ENCODE assay signal across 19 cellular contexts in the genomic region with DNA sequence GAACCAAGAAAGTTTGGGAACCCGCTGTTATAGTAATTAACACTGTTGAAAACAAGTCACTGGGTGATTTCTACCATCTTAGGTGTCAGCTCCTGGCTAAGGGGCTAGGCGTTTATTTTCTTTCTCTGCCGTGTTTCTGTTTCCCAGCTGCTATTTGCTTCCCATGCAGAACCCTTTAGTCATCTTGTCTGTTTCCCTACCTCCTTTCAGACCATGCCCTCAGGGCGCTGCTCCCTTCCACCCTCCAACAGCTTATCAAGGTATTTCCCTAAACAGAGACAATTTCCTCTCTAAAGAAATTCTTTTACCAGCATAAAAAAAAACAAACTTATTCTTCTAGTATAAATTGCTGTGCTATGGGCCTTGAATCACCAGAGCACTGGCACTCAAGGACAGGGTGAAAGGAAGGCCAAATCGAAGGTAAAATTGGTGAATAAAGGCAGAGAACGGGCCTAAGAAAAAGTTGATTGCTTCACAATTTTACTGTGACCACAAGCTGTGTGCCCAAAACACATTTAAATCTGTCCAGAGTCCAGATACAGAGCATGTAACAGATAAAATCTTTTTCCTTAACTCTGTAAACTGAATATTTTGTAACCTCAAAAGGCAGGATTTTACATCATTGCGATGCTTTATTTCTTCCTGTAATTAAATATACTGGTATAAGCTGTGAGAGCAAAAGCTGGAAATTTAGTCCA.
DNase-seq lines count a peak whose midpoint lies in the region; ATAC-seq, FAIRE-seq and TF ChIP-seq lines count a peak whose summit lies in the region.
"Had no signal": no experiment of that assay in that cellular context is flagged by ENCODE, and none has a peak within 500 bp of the region (broad histone marks: within the 10 kb centered on the region; RNA-seq: fewer than 3 reads in every experiment).

No MANE protein-coding gene starts in this region.

- peak overlapping the region; percentile 6; the same call in 1 of the 2 replicates for H2AFZ ChIP-seq in PC-3 (ENCODE audit: low read length)

- H3K4me1 ChIP-seq in PC-3 (ENCODE audit: insufficient read depth, low read length) (peaks cover 13% of the 10 kb centered on the region), mesodermal cell (ENCODE audit: control insufficient read depth, insufficient read depth, low read length, poor library complexity, severe bottlenecking) (peaks cover 34% of the 10 kb centered on the region)
- H3K4me1 ChIP-seq: psoas muscle had no signal

- no peak for FAIRE-seq in GM19239 (lab: Jason Lieb, UNC)
- FAIRE-seq: G401.6, GM12878, H1 had no signal

- H3K9me3 ChIP-seq in PC-3 (ENCODE audit: low read length): no peaks in the 10 kb centered on the region
- H3K9me3 ChIP-seq in mesodermal cell (ENCODE audit: control insufficient read depth, low read length): no peaks in the 10 kb centered on the region
- H3K9me3 ChIP-seq: psoas muscle had no signal

- no peaks in the 10 kb centered on the region for H3K36me3 Mint-ChIP-seq in Calu3 (ENCODE audit: insufficient read depth, unreplicated experiment)
- H3K36me3 Mint-ChIP-seq in activated CD4-positive, alpha-beta T cell treated with anti-CD3 and anti-CD28 coated beads, Interleukin-2, amount 10 ng/mL, durations not matched to agents 24 days and 14 days (ENCODE audit: low read depth): no peaks in the 10 kb centered on the region
- H3K36me3 Mint-ChIP-seq: activated naive CD4-positive, alpha-beta T cell treated with anti-CD3 and anti-CD28 coated beads, Interleukin-2, amount 50 U/mL, for 72 hours; CD4-positive, CD25-positive, alpha-beta regulatory T cell had no signal

- ATAC-seq in PC-3: no peak
- no peak for ATAC-seq in GM18505 (IDR thresholded peaks at IDR 0.05; ENCODE audit: unreplicated experiment)
- ATAC-seq: activated naive CD4-positive, alpha-beta T cell treated with anti-CD3 and anti-CD28 coated beads, Interleukin-2, amount 50 U/mL, for 72 hours; GM12878; left ventricle myocardium superior; psoas muscle had no signal

- H3F3A ChIP-seq in PC-3 (ENCODE audit: low read length, unreplicated experiment): no peaks in the 10 kb centered on the region

- POLR2A ChIA-PET in PC-3 (lab: Charles Lee; ENCODE audit: unreplicated experiment): no interaction called here

- no peak for TF ChIP-seq POLR2A in GM18505 (IDR thresholded peaks at IDR 0.05; ENCODE audit: borderline replicate concordance, extremely low read depth, insufficient read depth, insufficient read length)

- no peak overlapping the region for H3K4me3 Mint-ChIP-seq in Calu3 (ENCODE audit: low read depth, unreplicated experiment)
- no peak overlapping the region for H3K4me3 Mint-ChIP-seq in activated CD4-positive, alpha-beta T cell treated with anti-CD3 and anti-CD28 coated beads, Interleukin-2, amount 10 ng/mL, durations not matched to agents 24 days and 14 days
- H3K4me3 Mint-ChIP-seq: CD4-positive, CD25-positive, alpha-beta regulatory T cell had no signal

- H3K27ac Mint-ChIP-seq in Calu3 (ENCODE audit: unreplicated experiment): no peak overlapping the region
- no peak overlapping the region for H3K27ac Mint-ChIP-seq in activated CD4-positive, alpha-beta T cell treated with anti-CD3 and anti-CD28 coated beads, Interleukin-2, amount 10 ng/mL, durations not matched to agents 24 days and 14 days
- H3K27ac Mint-ChIP-seq: activated naive CD4-positive, alpha-beta T cell treated with anti-CD3 and anti-CD28 coated beads, Interleukin-2, amount 50 U/mL, for 72 hours; CD4-positive, CD25-positive, alpha-beta regulatory T cell had no signal

- TF ChIP-seq CTCF in Calu3 (IDR thresholded peaks at IDR 0.05; ENCODE audit: unreplicated experiment) (no peak), PC-3 (conservative IDR thresholded peaks at IDR 0.05; ENCODE audit: low read depth, low read length) (no peak)

- DNase-seq in Calu3: peak; percentile 4
- peak; percentile 67 for DNase-seq in PC-3
- DNase-seq in ecto neural progenitor cell (ENCODE audit: low spot score): peak; percentile 58
- no peak for DNase-seq in NCI-H69 (lab: John Stamatoyannopoulos, UW)
- DNase-seq in activated CD4-positive, alpha-beta T cell treated with anti-CD3 and anti-CD28 coated beads, Interleukin-2, amount 10 ng/mL, durations not matched to agents 24 days and 14 days: no peak
- no peak for DNase-seq in GM19239 (ENCODE audit: insufficient read length, low spot score)
- DNase-seq: activated CD4-positive, alpha-beta T cell treated with anti-CD3 and anti-CD28 coated beads for 48 hours; CD4-positive, CD25-positive, alpha-beta regulatory T cell; effector CD4-positive, alpha-beta T cell; left ventricle myocardium superior; naive B cell; psoas muscle; SHP77 had no signal

- H3K9ac ChIP-seq in PC-3 (ENCODE audit: low read length): no peak overlapping the region

- no peaks in the 10 kb centered on the region for H3K79me2 ChIP-seq in PC-3 (ENCODE audit: low read length)

- H3K4me2 ChIP-seq in PC-3 (ENCODE audit: low read length): peak overlapping the region; percentile 27

- intact Hi-C loops in Calu3 (cut with micrococcal nuclease; ENCODE audit: unreplicated experiment) (no loop called here), PC-3 (cut with micrococcal nuclease) (no loop called here)
- intact Hi-C loops in activated CD4-positive, alpha-beta T cell treated with anti-CD3 and anti-CD28 coated beads, Interleukin-2, amount 10 ng/mL, durations not matched to agents 24 days and 14 days (cut with micrococcal nuclease): no loop called here

- WGBS in mesodermal cell (ENCODE audit: insufficient coverage in 2 of 2), 2 experiments: 43 to 46% methylated on average over 5 to 6 of the region's 7 CpGs

- H3K36me3 ChIP-seq in PC-3 (ENCODE audit: low read depth, low read length) (no peaks in the 10 kb centered on the region), mesodermal cell (ENCODE audit: control insufficient read depth, insufficient read depth, low read length) (no peaks in the 10 kb centered on the region)

- H3K27ac ChIP-seq in PC-3 (ENCODE audit: low read length): no peak overlapping the region
- peak overlapping the region; percentile 60 for H3K27ac ChIP-seq in mesodermal cell (ENCODE audit: low read depth, low read length, severe bottlenecking)
- H3K27ac ChIP-seq: psoas muscle had no signal

- H3K9me3 Mint-ChIP-seq in Calu3 (ENCODE audit: low read depth, unreplicated experiment): no peaks in the 10 kb centered on the region
- H3K9me3 Mint-ChIP-seq in activated CD4-positive, alpha-beta T cell treated with anti-CD3 and anti-CD28 coated beads, Interleukin-2, amount 10 ng/mL, durations not matched to agents 24 days and 14 days: peaks cover 2% of the 10 kb centered on the region

- H3K9me2 ChIP-seq in PC-3 (replicated peaks; ENCODE audit: low read length): no peaks in the 10 kb centered on the region

- CTCF ChIA-PET in Calu3 (lab: Charles Lee): no interaction called here
- CTCF ChIA-PET in PC-3 (lab: Charles Lee): no interaction called here

- no peaks in the 10 kb centered on the region for H3K27me3 Mint-ChIP-seq in Calu3 (ENCODE audit: unreplicated experiment)
- no peaks in the 10 kb centered on the region for H3K27me3 Mint-ChIP-seq in activated CD4-positive, alpha-beta T cell treated with anti-CD3 and anti-CD28 coated beads, Interleukin-2, amount 10 ng/mL, durations not matched to agents 24 days and 14 days

- no peaks in the 10 kb centered on the region for H4K20me1 ChIP-seq in PC-3 (ENCODE audit: low read length)

- no peaks in the 10 kb centered on the region for H3K4me1 Mint-ChIP-seq in Calu3 (ENCODE audit: low read depth, unreplicated experiment)
- H3K4me1 Mint-ChIP-seq in activated CD4-positive, alpha-beta T cell treated with anti-CD3 and anti-CD28 coated beads, Interleukin-2, amount 10 ng/mL, durations not matched to agents 24 days and 14 days: no peaks in the 10 kb centered on the region
- H3K4me1 Mint-ChIP-seq: CD4-positive, CD25-positive, alpha-beta regulatory T cell; naive B cell had no signal

- no peaks in the 10 kb centered on the region for H3K27me3 ChIP-seq in PC-3 (ENCODE audit: low read length)

- BruUV-seq in Calu3 (replicated peaks; lab: Mats Ljungman, UMichigan) (no TSS peak), PC-3 (replicated peaks; lab: Mats Ljungman, UMichigan) (no TSS peak)

- H3K4me3 ChIP-seq in PC-3 (ENCODE audit: low read length) (no peak overlapping the region), mesodermal cell (ENCODE audit: extremely low read depth, insufficient read depth, low read length, poor library complexity, severe bottlenecking) (no peak overlapping the region)
- H3K4me3 ChIP-seq: GM12878, psoas muscle had no signal

Comparison
In these comparisons a context has a peak if more than half of its experiments do, and no peak if none do; other contexts are left out.
1. DNase-seq: peak in Calu3 (single experiment), PC-3 (single experiment) and ecto neural progenitor cell (single experiment); none in NCI-H69 (single experiment), activated CD4-positive, alpha-beta T cell treated with anti-CD3 and anti-CD28 coated beads, Interleukin-2, amount 10 ng/mL, durations not matched to agents 24 days and 14 days (single experiment) and GM19239 (single experiment).